Comparison of ENCODE assay signal across 8 cellular contexts in genomic region chr18:9476949-9477348, GRCh38. TPM values are rescaled to one million over a fixed set of nuclear protein-coding genes. Genes with fewer than 3 reads are reported as not detected.
DNase-seq lines count a peak whose midpoint lies in the region; ATAC-seq and TF ChIP-seq lines count a peak whose summit lies in the region.
"Not testable (repeated sequence)": the region's sequence is repeated elsewhere in the genome, so short reads cannot be mapped to it uniquely, and the experiment has no call there.

No MANE protein-coding gene starts in this region.

- peaks cover 30% of the 10 kb centered on the region for H3K4me1 Mint-ChIP-seq in CD14-positive monocyte
- H3K4me1 Mint-ChIP-seq in activated T-helper 17 cell treated with anti-CD3 and anti-CD28 coated beads, Interleukin-2, amount 50 U/mL, for 72 hours, result peaks cover 19% of the 10 kb centered on the region
- H3K4me1 Mint-ChIP-seq in immature natural killer cell, result peaks cover 33 to 44% of the 10 kb centered on the region in 2 donors

- peak overlapping the region in 6 of 7 donors; percentile 45 to 82 (median 78) for H3K27ac Mint-ChIP-seq in CD14-positive monocyte
- H3K27ac Mint-ChIP-seq in activated T-helper 17 cell treated with anti-CD3 and anti-CD28 coated beads, Interleukin-2, amount 50 U/mL, for 72 hours, result peak overlapping the region; percentile 84
- peak overlapping the region; percentile 16 to 91 (median 50) for H3K27ac Mint-ChIP-seq in immature natural killer cell

- H3K4me1 ChIP-seq in neutrophil (ENCODE audit: control insufficient read depth in 1 of 2, insufficient read depth in 1 of 2, low read depth in 1 of 2, low read length in 1 of 2), result peaks cover 42 to 44% of the 10 kb centered on the region in 2 experiments
- peaks cover 0 to 25% (median 6%) of the 10 kb centered on the region in 4 donors for H3K4me1 ChIP-seq in tibial artery

- H3K36me3 Mint-ChIP-seq in CD14-positive monocyte, result peaks cover 29 to 36% of the 10 kb centered on the region in 2 donors
- H3K36me3 Mint-ChIP-seq in activated T-helper 17 cell treated with anti-CD3 and anti-CD28 coated beads, Interleukin-2, amount 50 U/mL, for 72 hours (ENCODE audit: low read depth), result peaks cover 36% of the 10 kb centered on the region
- not testable (repeated sequence) for H3K36me3 Mint-ChIP-seq in immature natural killer cell

- H3K36me3 ChIP-seq in SK-N-MC (ENCODE audit: insufficient read depth, low read length), result not testable (repeated sequence)
- H3K36me3 ChIP-seq in neutrophil (peaks cover 15% of the 10 kb centered on the region), tibial artery (peaks cover 5 to 18% (median 5%) of the 10 kb centered on the region in 3 donors)

- peak overlapping the region in 1 of 2 donors; percentile 88 for H3K4me3 Mint-ChIP-seq in CD14-positive monocyte
- H3K4me3 Mint-ChIP-seq in activated T-helper 17 cell treated with anti-CD3 and anti-CD28 coated beads, Interleukin-2, amount 50 U/mL, for 72 hours, result peak overlapping the region; percentile 89
- peak overlapping the region; percentile 39 to 98 (median 55) for H3K4me3 Mint-ChIP-seq in immature natural killer cell

- H3K9me3 Mint-ChIP-seq in CD14-positive monocyte; activated T-helper 17 cell treated with anti-CD3 and anti-CD28 coated beads, Interleukin-2, amount 50 U/mL, for 72 hours; immature natural killer cell: not testable (repeated sequence)

- not testable (repeated sequence) for ATAC-seq in activated T-helper 17 cell treated with anti-CD3 and anti-CD28 coated beads, Interleukin-2, amount 50 U/mL, for 72 hours (replicated peaks)

- peak overlapping the region; percentile 92 for H3K4me3 ChIP-seq in HL-60 (replicated peaks; ENCODE audit: insufficient read depth, low read length)
- H3K4me3 ChIP-seq in SK-N-MC, result peak overlapping the region; percentile 99
- H3K4me3 ChIP-seq in dorsolateral prefrontal cortex, result peak overlapping the region in 46 of 59 donors; percentile 71 to 99 (median 95)
- H3K4me3 ChIP-seq in neutrophil (ENCODE audit: low read depth in 1 of 2, low read length in 1 of 2), result peak overlapping the region; percentile 75 to 98
- peak overlapping the region; percentile 91 to 97 for H3K4me3 ChIP-seq in tibial artery

- H3K27me3 ChIP-seq in HL-60 (ENCODE audit: insufficient read depth, poor library complexity, severe bottlenecking); dorsolateral prefrontal cortex; neutrophil; tibial artery: not testable (repeated sequence)

- TF ChIP-seq CTCF in CD14-positive monocyte (IDR thresholded peaks at IDR 0.05); HL-60 (IDR thresholded peaks at IDR 0.05; ENCODE audit: insufficient read depth, low read length); dorsolateral prefrontal cortex (IDR thresholded peaks at IDR 0.05 in 54 of 56, conservative IDR thresholded peaks at IDR 0.05 in 2 of 56; ENCODE audit: low read depth in 1 of 56, partially characterized antibody in 56 of 56); neutrophil (IDR thresholded peaks at IDR 0.05); tibial artery (IDR thresholded peaks at IDR 0.05): not testable (repeated sequence)

- intact Hi-C loops in CD14-positive monocyte (cut with micrococcal nuclease) (loop anchor here (10.0 kb wide), 2 partner anchors 372 to 1048 kb away; partner anchors contain the start of genes NAPG (in 1 of the 2) and NDUFV2 (in 1 of the 2)), dorsolateral prefrontal cortex (cut with DNase I) (loop anchor here in 1 of 2 donors (5.0 kb wide), 1 partner anchor 40 kb away; no protein-coding TSS in a partner anchor)
- intact Hi-C loops in tibial artery (cut with DNase I; ENCODE audit: low total_unique reads), result not testable (repeated sequence)

- not testable (repeated sequence) for H3K27me3 Mint-ChIP-seq in CD14-positive monocyte (ENCODE audit: low read depth in 3 of 3); activated T-helper 17 cell treated with anti-CD3 and anti-CD28 coated beads, Interleukin-2, amount 50 U/mL, for 72 hours
- peaks cover 7 to 14% (median 8%) of the 10 kb centered on the region in 3 donors for H3K27me3 Mint-ChIP-seq in immature natural killer cell (ENCODE audit: low read depth in 3 of 3)

- H3K9ac ChIP-seq in SK-N-MC (ENCODE audit: insufficient read length), result not testable (repeated sequence)

- H3K27ac ChIP-seq in HL-60 (replicated peaks) (peak overlapping the region; percentile 85), dorsolateral prefrontal cortex (peak overlapping the region in 2 of 59 donors; percentile 88 to 97), neutrophil (peak overlapping the region; percentile 94), tibial artery (peak overlapping the region; percentile 94 to 97)
- H3K27ac ChIP-seq in SK-N-MC, result not testable (repeated sequence)

- DNase-seq in CD14-positive monocyte (ENCODE audit: low spot score); HL-60 (ENCODE audit: low read depth in 1 of 2, low spot score in 1 of 2); SK-N-MC (ENCODE audit: low read depth, low spot score); dorsolateral prefrontal cortex; immature natural killer cell; tibial artery: not testable (repeated sequence)

- H3K9me3 ChIP-seq in SK-N-MC (ENCODE audit: low read depth, low read length); neutrophil; tibial artery: not testable (repeated sequence)

RNA-seq across cellular contexts. Expression of gene RALBP1, which starts 1.6 kb away (rescaled TPM):
- polyA plus RNA-seq in CD14-positive monocyte (10 to 100 TPM; 32.8 to 36.0 TPM), immature natural killer cell (10 to 100 TPM; 47.8 to 71.2 (median 50.1) TPM)
- 10 to 100 TPM; 53.2 to 62.7 TPM for total RNA-seq in activated T-helper 17 cell treated with anti-CD3 and anti-CD28 coated beads, Interleukin-2, amount 50 U/mL, for 72 hours
- 10 to 100 TPM; 44.6 to 89.8 (median 64.5) TPM for total RNA-seq in dorsolateral prefrontal cortex
